In the genomic region with DNA sequence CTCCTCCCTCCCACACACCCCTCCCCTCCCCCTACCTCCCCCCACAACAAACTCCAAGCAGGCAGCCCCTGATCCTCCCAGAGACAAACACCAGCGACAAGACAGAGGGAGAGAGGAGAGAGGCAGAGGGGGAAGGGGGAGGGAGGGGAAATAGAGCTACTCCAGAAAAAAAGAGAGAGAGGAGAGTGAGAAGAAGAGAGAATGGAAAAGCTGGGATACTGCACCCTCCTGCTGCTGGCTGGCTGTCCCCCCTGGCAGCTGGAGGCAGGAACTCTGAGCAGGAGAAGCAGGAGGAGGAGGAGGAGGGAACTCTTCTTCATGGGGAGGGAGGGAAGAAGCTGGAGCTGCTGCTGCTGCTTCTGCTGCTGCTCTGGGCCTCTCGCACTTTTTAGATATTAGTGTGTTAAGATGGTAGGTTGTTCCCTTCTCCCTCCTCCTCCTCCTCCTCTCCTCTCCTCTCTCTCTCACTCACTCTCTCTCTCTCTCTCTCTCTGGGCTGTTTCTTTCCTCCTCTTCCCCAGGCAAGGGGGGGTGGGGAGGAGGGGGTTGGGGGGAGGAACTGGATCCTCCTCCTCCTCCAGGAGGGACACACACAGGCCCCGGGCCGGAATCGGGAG, we compare ENCODE assay signal across 8 cellular contexts. TPM values are rescaled to one million over a fixed set of nuclear protein-coding genes. Genes with fewer than 3 reads are reported as not detected.
DNase-seq lines count a peak whose midpoint lies in the region; ATAC-seq lines count a peak whose summit lies in the region.

No MANE protein-coding gene starts in this region.

- H3K9me3 Mint-ChIP-seq in activated T-cell treated with anti-CD3 and anti-CD28 coated beads, Interleukin-2, amount 50 U/mL, for 24 hours, result no peaks in the 10 kb centered on the region

- H3K4me3 Mint-ChIP-seq in activated T-cell treated with anti-CD3 and anti-CD28 coated beads, Interleukin-2, amount 50 U/mL, for 24 hours, result peak overlapping the region; percentile 88

- ATAC-seq in HG03175 (IDR thresholded peaks at IDR 0.05; ENCODE audit: unreplicated experiment), result peak; percentile 4
- no peak for ATAC-seq in HG02973 (IDR thresholded peaks at IDR 0.05; ENCODE audit: unreplicated experiment)

- H3K27me3 Mint-ChIP-seq in activated T-cell treated with anti-CD3 and anti-CD28 coated beads, Interleukin-2, amount 50 U/mL, for 24 hours, result no peaks in the 10 kb centered on the region

- H3K27ac Mint-ChIP-seq in activated T-cell treated with anti-CD3 and anti-CD28 coated beads, Interleukin-2, amount 50 U/mL, for 24 hours, result peak overlapping the region; percentile 96

- peaks cover 49% of the 10 kb centered on the region for H3K4me1 Mint-ChIP-seq in activated T-cell treated with anti-CD3 and anti-CD28 coated beads, Interleukin-2, amount 50 U/mL, for 24 hours (ENCODE audit: low read depth)

- peaks cover 11% of the 10 kb centered on the region for H3K36me3 Mint-ChIP-seq in activated T-cell treated with anti-CD3 and anti-CD28 coated beads, Interleukin-2, amount 50 U/mL, for 24 hours (ENCODE audit: low read depth)

- DNase-seq in GDM1 (lab: John Stamatoyannopoulos, UW) (peak; percentile 49), NCI-H82 (lab: John Stamatoyannopoulos, UW) (peak; percentile 89), globus pallidus (ENCODE audit: low spot score) (peak; percentile 89), occipital lobe (lab: John Stamatoyannopoulos, UW) (peak; percentile 57)
- peak; percentile 64 for DNase-seq in activated T-cell treated with anti-CD3 and anti-CD28 coated beads, Interleukin-2, amount 50 U/mL, for 24 hours
- no peak for DNase-seq in NK-92 treated with Interleukin-12 subunit alpha and Interleukin-12 subunit beta, amount 100 ng/mL, for 24 hours (lab: John Stamatoyannopoulos, UW)

RNA-seq across cellular contexts. Expression of gene PHF21A, which starts 0.4 kb away (rescaled TPM):
- total RNA-seq in occipital lobe, result 30.7 TPM
